In the genomic region with DNA sequence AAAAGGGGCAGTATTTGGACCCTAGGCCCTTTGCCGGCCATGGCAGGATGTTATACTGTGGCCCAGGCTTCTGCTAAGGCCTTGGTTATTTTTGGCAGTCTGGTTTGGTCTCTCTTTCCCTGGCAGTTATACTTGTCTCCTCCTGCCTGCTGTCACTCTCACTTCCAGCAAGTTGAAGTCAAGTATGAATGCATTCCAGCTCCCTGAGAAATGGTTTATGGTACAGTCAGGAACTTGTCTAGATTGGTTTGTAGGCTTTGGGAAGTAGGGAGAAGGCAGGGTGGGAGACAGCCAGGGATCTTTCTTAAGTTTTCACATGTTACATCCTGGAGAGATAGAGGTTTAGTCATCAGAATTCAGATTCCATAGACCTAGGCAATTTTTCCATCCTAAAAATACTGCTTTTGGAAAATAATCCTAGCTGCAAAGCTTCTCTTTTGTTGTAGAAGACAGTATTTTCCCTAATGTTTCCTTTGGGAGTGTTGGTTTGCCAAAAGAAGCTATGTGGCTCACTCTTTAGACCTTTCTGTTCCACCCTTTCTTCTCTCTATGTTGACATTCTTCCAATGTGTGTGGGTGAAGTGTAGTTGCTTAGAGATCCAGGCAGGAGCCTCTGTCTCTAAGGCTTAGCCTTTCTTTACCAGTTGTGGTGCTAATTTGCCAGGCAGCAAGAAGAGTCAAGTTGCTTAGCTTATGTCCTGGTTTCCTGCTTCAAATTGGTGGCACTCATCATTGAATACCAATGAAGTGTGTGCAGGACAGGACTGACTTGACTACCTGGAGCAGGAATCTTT, we compare ENCODE assay signal across 12 cellular contexts. TPM values are rescaled to one million over a fixed set of nuclear protein-coding genes. Genes with fewer than 3 reads are reported as not detected.
DNase-seq lines count a peak whose midpoint lies in the region; ATAC-seq and TF ChIP-seq lines count a peak whose summit lies in the region.
"Had no signal": no experiment of that assay in that cellular context is flagged by ENCODE, and none has a peak within 500 bp of the region (broad histone marks: within the 10 kb centered on the region; RNA-seq: fewer than 3 reads in every experiment).

No MANE protein-coding gene starts in this region.

- peaks cover 10% of the 10 kb centered on the region for H3K9me3 Mint-ChIP-seq in activated CD4-positive, alpha-beta T cell treated with anti-CD3 and anti-CD28 coated beads for 36 hours (ENCODE audit: low read depth)
- peaks cover 4% of the 10 kb centered on the region for H3K9me3 Mint-ChIP-seq in activated B cell treated with CpG ODN at 0.5 μM for 24 hours

- H3K9me3 ChIP-seq in skeletal muscle tissue (ENCODE audit: control insufficient read depth in 3 of 3, low read length in 3 of 3) = peaks cover 0 to 3% (median 0%) of the 10 kb centered on the region in 3 donors

- intact Hi-C loops in activated CD4-positive, alpha-beta T cell treated with anti-CD3 and anti-CD28 coated beads for 36 hours (cut with DNase I, micrococcal nuclease) = loop anchor here in 1 of 2 experiments (5.0 to 10.0 kb wide), 3 partner anchors 845 to 1765 kb away; partner anchors contain the start of genes MATR3, PURA and SIL1
- intact Hi-C loops in activated B cell treated with CpG ODN at 0.5 μM for 24 hours (cut with micrococcal nuclease) = loop anchor here (10.0 kb wide), 1 partner anchor 945 kb away; the partner anchor contains the start of gene MATR3

- H3K36me3 Mint-ChIP-seq in activated CD4-positive, alpha-beta T cell treated with anti-CD3 and anti-CD28 coated beads for 36 hours (ENCODE audit: low read depth) = peaks cover 40% of the 10 kb centered on the region
- H3K36me3 Mint-ChIP-seq in activated B cell treated with CpG ODN at 0.5 μM for 24 hours (ENCODE audit: low read depth) = peaks cover 49% of the 10 kb centered on the region

- peaks cover 26 to 37% (median 37%) of the 10 kb centered on the region in 3 donors for H3K36me3 ChIP-seq in skeletal muscle tissue (ENCODE audit: control insufficient read depth in 3 of 3, insufficient read depth in 3 of 3, low read length in 3 of 3)

- peaks cover 13 to 41% (median 31%) of the 10 kb centered on the region in 3 donors for H3K4me1 ChIP-seq in skeletal muscle tissue (ENCODE audit: control insufficient read depth in 3 of 3, insufficient read depth in 3 of 3, low read length in 3 of 3)

- H3K4me3 ChIP-seq in skeletal muscle tissue (ENCODE audit: low read length in 3 of 3) = no peak overlapping the region
- H3K4me3 ChIP-seq: tibial nerve had no signal

- H3K27ac ChIP-seq in skeletal muscle tissue (ENCODE audit: low read depth, low read length) = peak overlapping the region; percentile 46

- no peaks in the 10 kb centered on the region for H3K27me3 Mint-ChIP-seq in activated CD4-positive, alpha-beta T cell treated with anti-CD3 and anti-CD28 coated beads for 36 hours
- no peaks in the 10 kb centered on the region for H3K27me3 Mint-ChIP-seq in activated B cell treated with CpG ODN at 0.5 μM for 24 hours

- no peak overlapping the region for H3K9ac ChIP-seq in skeletal muscle tissue (ENCODE audit: low read depth in 1 of 3, low read length in 3 of 3)

- H3K27ac Mint-ChIP-seq in activated CD4-positive, alpha-beta T cell treated with anti-CD3 and anti-CD28 coated beads for 36 hours = peak overlapping the region; percentile 44
- H3K27ac Mint-ChIP-seq in activated B cell treated with CpG ODN at 0.5 μM for 24 hours = peak overlapping the region; percentile 57

- DNase-seq in activated CD4-positive, alpha-beta T cell treated with anti-CD3 and anti-CD28 coated beads for 36 hours = no peak
- DNase-seq in activated CD4-positive, alpha-beta T cell treated with anti-CD3 and anti-CD28 coated beads, Interleukin-2, amount 50 U/mL, for 48 hours = no peak
- DNase-seq in activated B cell treated with CpG ODN at 0.5 μM for 24 hours (no peak), fibroblast of the conjunctiva (ENCODE audit: low read depth) (peak; percentile 17), NCI-H2196 treated with DMSO at 0.1 percent for 48 hours (lab: John Stamatoyannopoulos, UW; ENCODE audit: unreplicated experiment) (no peak), RKO (ENCODE audit: low spot score) (no peak), NCI-H774 (lab: John Stamatoyannopoulos, UW) (no peak)
- DNase-seq: effector memory CD4-positive, alpha-beta T cell; NCI-H2029 treated with DMSO at 0.1 percent for 48 hours; retina had no signal

- POLR2A ChIA-PET in activated CD4-positive, alpha-beta T cell treated with anti-CD3 and anti-CD28 coated beads for 36 hours (lab: Charles Lee) = interaction anchor here (0.6 to 1.9 kb wide), 3 partner anchors 11 to 135 kb away, joined by 3 to 16 read pairs (median 7); partner anchors contain the start of gene FAM53C
- POLR2A ChIA-PET in activated B cell treated with CpG ODN at 0.5 μM for 24 hours (lab: Charles Lee) = interaction anchor here (11.1 kb wide), 1 partner anchor 13 kb away, joined by 322 read pairs; the partner anchor contains the start of genes CDC25C and FAM53C

- H3K4me1 Mint-ChIP-seq in activated CD4-positive, alpha-beta T cell treated with anti-CD3 and anti-CD28 coated beads for 36 hours = peaks cover 28% of the 10 kb centered on the region
- peaks cover 33% of the 10 kb centered on the region for H3K4me1 Mint-ChIP-seq in activated B cell treated with CpG ODN at 0.5 μM for 24 hours

- no peak overlapping the region for H3K4me3 Mint-ChIP-seq in activated CD4-positive, alpha-beta T cell treated with anti-CD3 and anti-CD28 coated beads for 36 hours
- no peak overlapping the region for H3K4me3 Mint-ChIP-seq in activated B cell treated with CpG ODN at 0.5 μM for 24 hours

- CTCF ChIA-PET in activated CD4-positive, alpha-beta T cell treated with anti-CD3 and anti-CD28 coated beads for 36 hours (lab: Charles Lee) = interaction anchor here (0.6 to 9.0 kb wide), 5 partner anchors 8 to 182 kb away, joined by 3 to 308 read pairs (median 3); partner anchors contain the start of genes CDC23, CDC25C and FAM53C
- CTCF ChIA-PET in activated B cell treated with CpG ODN at 0.5 μM for 24 hours (lab: Charles Lee) = interaction anchor here (5.8 kb wide), 1 partner anchor 10 kb away, joined by 134 read pairs; the partner anchor contains the start of gene FAM53C

- TF ChIP-seq CTCF in activated B cell treated with CpG ODN at 0.5 μM for 24 hours (IDR thresholded peaks at IDR 0.05) = no peak

- no peak for ATAC-seq in activated CD4-positive, alpha-beta T cell treated with anti-CD3 and anti-CD28 coated beads for 36 hours
- ATAC-seq in activated B cell treated with CpG ODN at 0.5 μM for 24 hours (ENCODE audit: low read depth) = no peak

- H3K27me3 ChIP-seq in skeletal muscle tissue (ENCODE audit: control insufficient read depth in 3 of 3, insufficient read depth in 3 of 3, low read length in 3 of 3) = no peaks in the 10 kb centered on the region
- H3K27me3 ChIP-seq: tibial nerve had no signal

RNA-seq across cellular contexts. Expression of gene KDM3B, which starts 2.4 kb away (rescaled TPM):
- 10 to 100 TPM; 39.0 to 40.9 TPM for total RNA-seq in activated CD4-positive, alpha-beta T cell treated with anti-CD3 and anti-CD28 coated beads for 36 hours
- 85.5 and 94.0 TPM in 2 replicates for total RNA-seq in activated B cell treated with CpG ODN at 0.5 μM for 24 hours
- total RNA-seq in skeletal muscle tissue = 75.2 TPM

RNA-seq across cellular contexts. Expression of gene FAM53C, which starts 12.0 kb away (rescaled TPM):
- total RNA-seq in activated CD4-positive, alpha-beta T cell treated with anti-CD3 and anti-CD28 coated beads for 36 hours = 10 to 100 TPM; 22.8 to 25.9 TPM
- 23.5 and 24.9 TPM in 2 replicates for total RNA-seq in activated B cell treated with CpG ODN at 0.5 μM for 24 hours
- total RNA-seq in skeletal muscle tissue = 17.2 TPM

RNA-seq across cellular contexts. Expression of gene CDC25C, which starts 18.4 kb away (rescaled TPM):
- total RNA-seq in activated CD4-positive, alpha-beta T cell treated with anti-CD3 and anti-CD28 coated beads for 36 hours = 10 to 100 TPM; 15.9 to 19.0 TPM
- total RNA-seq in activated B cell treated with CpG ODN at 0.5 μM for 24 hours (0.42 TPM in 1 of 2 replicates, not detected in the other), skeletal muscle tissue (3.7 TPM)
